In the genomic region with DNA sequence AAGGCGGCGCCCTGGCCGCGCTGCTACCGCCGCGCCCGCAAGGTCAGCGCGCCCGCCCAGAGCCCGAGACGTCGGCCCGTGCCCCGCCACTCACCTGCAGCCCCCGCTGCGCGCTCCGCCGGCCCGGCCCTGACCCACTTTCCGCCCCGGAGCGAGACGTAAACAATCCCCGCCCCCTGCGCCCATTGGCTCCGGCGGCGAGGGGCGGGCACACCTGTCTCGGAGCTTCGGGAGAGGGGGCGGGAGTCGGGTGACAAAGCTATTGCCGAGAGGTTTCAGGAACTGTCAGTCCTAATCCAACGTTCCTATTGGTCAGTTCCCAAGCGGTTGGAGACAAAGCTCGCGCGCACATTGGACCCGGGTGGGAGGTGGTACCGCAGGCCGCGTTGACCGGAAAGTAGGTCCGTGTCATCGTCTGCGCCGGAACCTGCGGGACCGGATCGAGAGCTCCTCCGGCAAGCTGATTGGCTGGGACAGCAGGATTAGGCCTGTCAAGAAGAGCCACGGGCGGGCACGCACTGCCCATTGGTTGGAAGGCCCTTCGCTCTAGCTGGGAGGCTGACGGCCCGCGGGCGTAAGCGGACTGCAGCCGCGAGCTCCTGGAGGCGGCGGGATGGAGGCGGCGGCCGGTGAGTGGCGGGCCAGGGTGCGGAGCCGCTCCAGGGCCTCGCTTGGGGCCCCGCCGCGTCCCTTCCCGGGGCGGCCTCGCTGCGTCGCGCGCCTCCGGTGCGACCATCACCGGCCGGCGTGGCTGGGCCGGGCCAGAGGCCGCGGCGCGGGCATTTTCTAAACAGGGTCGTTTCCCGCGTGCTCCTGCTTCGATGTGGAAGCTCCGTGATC, we compare ENCODE assay signal across 1 cellular context.
TF ChIP-seq lines count a peak whose summit lies in the region.

A gene with protein sequence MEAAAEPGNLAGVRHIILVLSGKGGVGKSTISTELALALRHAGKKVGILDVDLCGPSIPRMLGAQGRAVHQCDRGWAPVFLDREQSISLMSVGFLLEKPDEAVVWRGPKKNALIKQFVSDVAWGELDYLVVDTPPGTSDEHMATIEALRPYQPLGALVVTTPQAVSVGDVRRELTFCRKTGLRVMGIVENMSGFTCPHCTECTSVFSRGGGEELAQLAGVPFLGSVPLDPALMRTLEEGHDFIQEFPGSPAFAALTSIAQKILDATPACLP (plus strand): TSS at position 553 of the 840 bp plus-strand sequence. CDS start 61 bp downstream, at position 614.
A gene (minus strand): TSS at position 164 of the 840 bp plus-strand sequence. CDS start 1,088 bp downstream, outside the sequence.

TF ChIP-seq in K562, 482 proteins besides CTCF, POLR2A, EP300 and RAD21 (continued from another document and continues in another):
- TF ChIP-seq, protein P1, sequence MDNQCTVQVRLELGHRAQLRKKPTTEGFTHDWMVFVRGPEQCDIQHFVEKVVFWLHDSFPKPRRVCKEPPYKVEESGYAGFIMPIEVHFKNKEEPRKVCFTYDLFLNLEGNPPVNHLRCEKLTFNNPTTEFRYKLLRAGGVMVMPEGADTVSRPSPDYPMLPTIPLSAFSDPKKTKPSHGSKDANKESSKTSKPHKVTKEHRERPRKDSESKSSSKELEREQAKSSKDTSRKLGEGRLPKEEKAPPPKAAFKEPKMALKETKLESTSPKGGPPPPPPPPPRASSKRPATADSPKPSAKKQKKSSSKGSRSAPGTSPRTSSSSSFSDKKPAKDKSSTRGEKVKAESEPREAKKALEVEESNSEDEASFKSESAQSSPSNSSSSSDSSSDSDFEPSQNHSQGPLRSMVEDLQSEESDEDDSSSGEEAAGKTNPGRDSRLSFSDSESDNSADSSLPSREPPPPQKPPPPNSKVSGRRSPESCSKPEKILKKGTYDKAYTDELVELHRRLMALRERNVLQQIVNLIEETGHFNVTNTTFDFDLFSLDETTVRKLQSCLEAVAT (IDR thresholded peaks at IDR 0.05), result peak in 1 of 2 experiments; percentile 98; a peak in 2 of 4 replicates
- TF ChIP-seq SIX5 (IDR thresholded peaks at IDR 0.05; ENCODE audit: borderline replicate concordance in 1 of 2, insufficient read depth in 1 of 2, low read depth in 1 of 2, low read length in 2 of 2), result no peak; a peak in 1 of 4 replicates
- TF ChIP-seq ZZZ3 (IDR thresholded peaks at IDR 0.05), result no peak
- TF ChIP-seq MYNN (IDR thresholded peaks at IDR 0.05), result no peak
- TF ChIP-seq MYNN (CRISPR knock-in tag; IDR thresholded peaks at IDR 0.05), result no peak
- TF ChIP-seq ZNF436 (CRISPR knock-in tag; IDR thresholded peaks at IDR 0.05), result no peak
- TF ChIP-seq ELF2 (CRISPR knock-in tag; IDR thresholded peaks at IDR 0.05), result no peak
- TF ChIP-seq, protein P2, sequence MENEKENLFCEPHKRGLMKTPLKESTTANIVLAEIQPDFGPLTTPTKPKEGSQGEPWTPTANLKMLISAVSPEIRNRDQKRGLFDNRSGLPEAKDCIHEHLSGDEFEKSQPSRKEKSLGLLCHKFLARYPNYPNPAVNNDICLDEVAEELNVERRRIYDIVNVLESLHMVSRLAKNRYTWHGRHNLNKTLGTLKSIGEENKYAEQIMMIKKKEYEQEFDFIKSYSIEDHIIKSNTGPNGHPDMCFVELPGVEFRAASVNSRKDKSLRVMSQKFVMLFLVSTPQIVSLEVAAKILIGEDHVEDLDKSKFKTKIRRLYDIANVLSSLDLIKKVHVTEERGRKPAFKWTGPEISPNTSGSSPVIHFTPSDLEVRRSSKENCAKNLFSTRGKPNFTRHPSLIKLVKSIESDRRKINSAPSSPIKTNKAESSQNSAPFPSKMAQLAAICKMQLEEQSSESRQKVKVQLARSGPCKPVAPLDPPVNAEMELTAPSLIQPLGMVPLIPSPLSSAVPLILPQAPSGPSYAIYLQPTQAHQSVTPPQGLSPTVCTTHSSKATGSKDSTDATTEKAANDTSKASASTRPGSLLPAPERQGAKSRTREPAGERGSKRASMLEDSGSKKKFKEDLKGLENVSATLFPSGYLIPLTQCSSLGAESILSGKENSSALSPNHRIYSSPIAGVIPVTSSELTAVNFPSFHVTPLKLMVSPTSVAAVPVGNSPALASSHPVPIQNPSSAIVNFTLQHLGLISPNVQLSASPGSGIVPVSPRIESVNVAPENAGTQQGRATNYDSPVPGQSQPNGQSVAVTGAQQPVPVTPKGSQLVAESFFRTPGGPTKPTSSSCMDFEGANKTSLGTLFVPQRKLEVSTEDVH (IDR thresholded peaks at IDR 0.05; ENCODE audit: low read depth, partially characterized antibody), result peak; percentile 90
- no peak for TF ChIP-seq NFIX (CRISPR knock-in tag; IDR thresholded peaks at IDR 0.05; ENCODE audit: low read depth)
- TF ChIP-seq, protein P3, sequence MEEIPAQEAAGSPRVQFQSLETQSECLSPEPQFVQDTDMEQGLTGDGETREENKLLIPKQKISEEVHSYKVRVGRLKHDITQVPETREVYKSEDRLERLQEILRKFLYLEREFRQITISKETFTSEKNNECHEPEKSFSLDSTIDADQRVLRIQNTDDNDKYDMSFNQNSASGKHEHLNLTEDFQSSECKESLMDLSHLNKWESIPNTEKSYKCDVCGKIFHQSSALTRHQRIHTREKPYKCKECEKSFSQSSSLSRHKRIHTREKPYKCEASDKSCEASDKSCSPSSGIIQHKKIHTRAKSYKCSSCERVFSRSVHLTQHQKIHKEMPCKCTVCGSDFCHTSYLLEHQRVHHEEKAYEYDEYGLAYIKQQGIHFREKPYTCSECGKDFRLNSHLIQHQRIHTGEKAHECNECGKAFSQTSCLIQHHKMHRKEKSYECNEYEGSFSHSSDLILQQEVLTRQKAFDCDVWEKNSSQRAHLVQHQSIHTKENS (CRISPR knock-in tag; IDR thresholded peaks at IDR 0.05), result no peak
- TF ChIP-seq, protein P4, sequence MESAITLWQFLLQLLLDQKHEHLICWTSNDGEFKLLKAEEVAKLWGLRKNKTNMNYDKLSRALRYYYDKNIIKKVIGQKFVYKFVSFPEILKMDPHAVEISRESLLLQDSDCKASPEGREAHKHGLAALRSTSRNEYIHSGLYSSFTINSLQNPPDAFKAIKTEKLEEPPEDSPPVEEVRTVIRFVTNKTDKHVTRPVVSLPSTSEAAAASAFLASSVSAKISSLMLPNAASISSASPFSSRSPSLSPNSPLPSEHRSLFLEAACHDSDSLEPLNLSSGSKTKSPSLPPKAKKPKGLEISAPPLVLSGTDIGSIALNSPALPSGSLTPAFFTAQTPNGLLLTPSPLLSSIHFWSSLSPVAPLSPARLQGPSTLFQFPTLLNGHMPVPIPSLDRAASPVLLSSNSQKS (CRISPR knock-in tag; IDR thresholded peaks at IDR 0.05), result no peak
- TF ChIP-seq RBM34 (IDR thresholded peaks at IDR 0.05; ENCODE audit: borderline replicate concordance, insufficient read depth, low read length), result no peak
- peak; percentile 96 for TF ChIP-seq SP1 (CRISPR knock-in tag; IDR thresholded peaks at IDR 0.05)
- TF ChIP-seq FOXP1 (CRISPR knock-in tag; IDR thresholded peaks at IDR 0.05), result peak; percentile 44; the same call in 1 of the 2 replicates
- TF ChIP-seq U2AF2 (optimal IDR thresholded peaks at IDR 0.05; ENCODE audit: low read depth, low read length), result no peak
- no peak for TF ChIP-seq GATAD2A (IDR thresholded peaks at IDR 0.05)
- no peak for TF ChIP-seq ZNF354B (CRISPR knock-in tag; IDR thresholded peaks at IDR 0.05)
- no peak; a peak in 1 of 4 replicates for TF ChIP-seq KDM4B (IDR thresholded peaks at IDR 0.05; ENCODE audit: borderline replicate concordance in 2 of 2, low read depth in 1 of 2)
- no peak for TF ChIP-seq CAMTA2 (CRISPR knock-in tag; conservative IDR thresholded peaks at IDR 0.05)
- peak; percentile 94 for TF ChIP-seq ATF7 (IDR thresholded peaks at IDR 0.05)
- TF ChIP-seq, protein P5, sequence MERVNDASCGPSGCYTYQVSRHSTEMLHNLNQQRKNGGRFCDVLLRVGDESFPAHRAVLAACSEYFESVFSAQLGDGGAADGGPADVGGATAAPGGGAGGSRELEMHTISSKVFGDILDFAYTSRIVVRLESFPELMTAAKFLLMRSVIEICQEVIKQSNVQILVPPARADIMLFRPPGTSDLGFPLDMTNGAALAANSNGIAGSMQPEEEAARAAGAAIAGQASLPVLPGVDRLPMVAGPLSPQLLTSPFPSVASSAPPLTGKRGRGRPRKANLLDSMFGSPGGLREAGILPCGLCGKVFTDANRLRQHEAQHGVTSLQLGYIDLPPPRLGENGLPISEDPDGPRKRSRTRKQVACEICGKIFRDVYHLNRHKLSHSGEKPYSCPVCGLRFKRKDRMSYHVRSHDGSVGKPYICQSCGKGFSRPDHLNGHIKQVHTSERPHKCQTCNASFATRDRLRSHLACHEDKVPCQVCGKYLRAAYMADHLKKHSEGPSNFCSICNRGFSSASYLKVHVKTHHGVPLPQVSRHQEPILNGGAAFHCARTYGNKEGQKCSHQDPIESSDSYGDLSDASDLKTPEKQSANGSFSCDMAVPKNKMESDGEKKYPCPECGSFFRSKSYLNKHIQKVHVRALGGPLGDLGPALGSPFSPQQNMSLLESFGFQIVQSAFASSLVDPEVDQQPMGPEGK (CRISPR knock-in tag; IDR thresholded peaks at IDR 0.05; ENCODE audit: borderline replicate concordance), result no peak
- TF ChIP-seq SMARCA4 (IDR thresholded peaks at IDR 0.05), result no peak
- TF ChIP-seq RUNX1 (IDR thresholded peaks at IDR 0.05; ENCODE audit: low read depth), result no peak
- TF ChIP-seq LEF1 (IDR thresholded peaks at IDR 0.05), result no peak
- TF ChIP-seq ZNF561 (CRISPR knock-in tag; conservative IDR thresholded peaks at IDR 0.05), result no peak
- no peak for TF ChIP-seq COPS2 (conservative IDR thresholded peaks at IDR 0.05)
- TF ChIP-seq ZNF140 (CRISPR knock-in tag; IDR thresholded peaks at IDR 0.05), result no peak
- TF ChIP-seq, protein P6, sequence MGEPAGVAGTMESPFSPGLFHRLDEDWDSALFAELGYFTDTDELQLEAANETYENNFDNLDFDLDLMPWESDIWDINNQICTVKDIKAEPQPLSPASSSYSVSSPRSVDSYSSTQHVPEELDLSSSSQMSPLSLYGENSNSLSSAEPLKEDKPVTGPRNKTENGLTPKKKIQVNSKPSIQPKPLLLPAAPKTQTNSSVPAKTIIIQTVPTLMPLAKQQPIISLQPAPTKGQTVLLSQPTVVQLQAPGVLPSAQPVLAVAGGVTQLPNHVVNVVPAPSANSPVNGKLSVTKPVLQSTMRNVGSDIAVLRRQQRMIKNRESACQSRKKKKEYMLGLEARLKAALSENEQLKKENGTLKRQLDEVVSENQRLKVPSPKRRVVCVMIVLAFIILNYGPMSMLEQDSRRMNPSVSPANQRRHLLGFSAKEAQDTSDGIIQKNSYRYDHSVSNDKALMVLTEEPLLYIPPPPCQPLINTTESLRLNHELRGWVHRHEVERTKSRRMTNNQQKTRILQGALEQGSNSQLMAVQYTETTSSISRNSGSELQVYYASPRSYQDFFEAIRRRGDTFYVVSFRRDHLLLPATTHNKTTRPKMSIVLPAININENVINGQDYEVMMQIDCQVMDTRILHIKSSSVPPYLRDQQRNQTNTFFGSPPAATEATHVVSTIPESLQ (CRISPR knock-in tag; IDR thresholded peaks at IDR 0.05), result no peak
- TF ChIP-seq CHCHD3 (CRISPR knock-in tag; IDR thresholded peaks at IDR 0.05), result no peak
- TF ChIP-seq, protein P7, sequence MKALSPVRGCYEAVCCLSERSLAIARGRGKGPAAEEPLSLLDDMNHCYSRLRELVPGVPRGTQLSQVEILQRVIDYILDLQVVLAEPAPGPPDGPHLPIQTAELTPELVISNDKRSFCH (CRISPR knock-in tag; IDR thresholded peaks at IDR 0.05), result no peak
- TF ChIP-seq, protein P7 (tag; IDR thresholded peaks at IDR 0.05), result no peak
- TF ChIP-seq MTA3 (IDR thresholded peaks at IDR 0.05; ENCODE audit: borderline replicate concordance), result peak; percentile 77; the same call in 1 of the 2 replicates
- no peak for TF ChIP-seq FOXA3 (CRISPR knock-in tag; conservative IDR thresholded peaks at IDR 0.05 in 1 of 2, IDR thresholded peaks at IDR 0.05 in 1 of 2)
- TF ChIP-seq, protein P8, sequence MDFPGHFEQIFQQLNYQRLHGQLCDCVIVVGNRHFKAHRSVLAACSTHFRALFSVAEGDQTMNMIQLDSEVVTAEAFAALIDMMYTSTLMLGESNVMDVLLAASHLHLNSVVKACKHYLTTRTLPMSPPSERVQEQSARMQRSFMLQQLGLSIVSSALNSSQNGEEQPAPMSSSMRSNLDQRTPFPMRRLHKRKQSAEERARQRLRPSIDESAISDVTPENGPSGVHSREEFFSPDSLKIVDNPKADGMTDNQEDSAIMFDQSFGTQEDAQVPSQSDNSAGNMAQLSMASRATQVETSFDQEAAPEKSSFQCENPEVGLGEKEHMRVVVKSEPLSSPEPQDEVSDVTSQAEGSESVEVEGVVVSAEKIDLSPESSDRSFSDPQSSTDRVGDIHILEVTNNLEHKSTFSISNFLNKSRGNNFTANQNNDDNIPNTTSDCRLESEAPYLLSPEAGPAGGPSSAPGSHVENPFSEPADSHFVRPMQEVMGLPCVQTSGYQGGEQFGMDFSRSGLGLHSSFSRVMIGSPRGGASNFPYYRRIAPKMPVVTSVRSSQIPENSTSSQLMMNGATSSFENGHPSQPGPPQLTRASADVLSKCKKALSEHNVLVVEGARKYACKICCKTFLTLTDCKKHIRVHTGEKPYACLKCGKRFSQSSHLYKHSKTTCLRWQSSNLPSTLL (IDR thresholded peaks at IDR 0.05), result peak; percentile 96
- no peak for TF ChIP-seq ZC3H4 (CRISPR knock-in tag; IDR thresholded peaks at IDR 0.05; ENCODE audit: borderline replicate concordance)
- no peak for TF ChIP-seq ZEB2 (IDR thresholded peaks at IDR 0.05)
- TF ChIP-seq CXXC5 (CRISPR knock-in tag; IDR thresholded peaks at IDR 0.05), result peak; percentile 89
- TF ChIP-seq, protein P9, sequence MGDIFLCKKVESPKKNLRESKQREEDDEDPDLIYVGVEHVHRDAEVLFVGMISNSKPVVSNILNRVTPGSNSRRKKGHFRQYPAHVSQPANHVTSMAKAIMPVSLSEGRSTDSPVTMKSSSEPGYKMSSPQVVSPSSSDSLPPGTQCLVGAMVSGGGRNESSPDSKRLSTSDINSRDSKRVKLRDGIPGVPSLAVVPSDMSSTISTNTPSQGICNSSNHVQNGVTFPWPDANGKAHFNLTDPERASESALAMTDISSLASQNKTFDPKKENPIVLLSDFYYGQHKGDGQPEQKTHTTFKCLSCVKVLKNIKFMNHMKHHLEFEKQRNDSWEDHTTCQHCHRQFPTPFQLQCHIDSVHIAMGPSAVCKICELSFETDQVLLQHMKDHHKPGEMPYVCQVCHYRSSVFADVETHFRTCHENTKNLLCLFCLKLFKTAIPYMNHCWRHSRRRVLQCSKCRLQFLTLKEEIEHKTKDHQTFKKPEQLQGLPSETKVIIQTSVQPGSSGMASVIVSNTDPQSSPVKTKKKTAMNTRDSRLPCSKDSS (IDR thresholded peaks at IDR 0.05; ENCODE audit: low read depth, partially characterized antibody), result no peak
- TF ChIP-seq RHOXF2B (CRISPR knock-in tag; conservative IDR thresholded peaks at IDR 0.05), result no peak
- TF ChIP-seq CHD4 (IDR thresholded peaks at IDR 0.05; ENCODE audit: insufficient read depth, insufficient replicate concordance, low read depth, low read length, poor library complexity, severe bottlenecking), result no peak
- TF ChIP-seq ZNF77 (CRISPR knock-in tag; IDR thresholded peaks at IDR 0.05), result no peak
- TF ChIP-seq NRF1 (conservative IDR thresholded peaks at IDR 0.05 in 1 of 2, IDR thresholded peaks at IDR 0.05 in 1 of 2), result peak; percentile 83 to 87
- no peak for TF ChIP-seq MCM2 (IDR thresholded peaks at IDR 0.05; ENCODE audit: low read depth)
- no peak for TF ChIP-seq ZNF146 (CRISPR knock-in tag; IDR thresholded peaks at IDR 0.05; ENCODE audit: unreplicated experiment)
- TF ChIP-seq, protein P10, sequence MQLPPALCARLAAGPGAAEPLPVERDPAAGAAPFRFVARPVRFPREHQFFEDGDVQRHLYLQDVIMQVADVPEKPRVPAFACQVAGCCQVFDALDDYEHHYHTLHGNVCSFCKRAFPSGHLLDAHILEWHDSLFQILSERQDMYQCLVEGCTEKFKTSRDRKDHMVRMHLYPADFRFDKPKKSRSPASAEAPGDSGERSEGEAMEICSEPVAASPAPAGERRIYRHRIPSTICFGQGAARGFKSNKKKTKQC (CRISPR knock-in tag; IDR thresholded peaks at IDR 0.05), result no peak
- no peak for TF ChIP-seq ZNF324 (CRISPR knock-in tag; IDR thresholded peaks at IDR 0.05)
- TF ChIP-seq MED1 (CRISPR knock-in tag; IDR thresholded peaks at IDR 0.05; ENCODE audit: borderline replicate concordance), result no peak
- TF ChIP-seq ZNF175 (CRISPR knock-in tag; IDR thresholded peaks at IDR 0.05; ENCODE audit: low read depth), result no peak
